In genomic region chr14:59754256-59754655, GRCh38 we compare ENCODE assay signal across 28 cellular contexts.
DNase-seq lines count a peak whose midpoint lies in the region; ATAC-seq, FAIRE-seq and TF ChIP-seq lines count a peak whose summit lies in the region.
"Had no signal": no experiment of that assay in that cellular context is flagged by ENCODE, and none has a peak within 500 bp of the region (broad histone marks: within the 10 kb centered on the region; RNA-seq: fewer than 3 reads in every experiment).

No MANE protein-coding gene starts in this region.

- H3K4me3 ChIP-seq in mammary epithelial cell (replicated peaks in 1 of 3; ENCODE audit: insufficient read depth in 1 of 3, low read depth in 2 of 3, low read length in 3 of 3) (no peak overlapping the region), astrocyte (ENCODE audit: insufficient read depth, low read depth, low read length) (no peak overlapping the region)
- H3K4me3 ChIP-seq: left lung, right lobe of liver, SJSA1, thoracic aorta, uterus had no signal

- DNase-seq in MCF 10A (ENCODE audit: unreplicated experiment) (no peak), mammary epithelial cell (no peak), astrocyte (ENCODE audit: low read depth) (peak; percentile 58), glutamatergic neuron (no peak), urothelium cell line (ENCODE audit: low spot score) (no peak), GDM1 (lab: John Stamatoyannopoulos, UW) (no peak), KG1 (lab: John Stamatoyannopoulos, UW) (no peak)
- DNase-seq: 8988T; activated B cell treated with CpG ODN at 0.5 μM for 24 hours; activated CD8-positive, alpha-beta memory T cell treated with anti-CD3 and anti-CD28 coated beads, Interleukin-2, amount 10 ng/mL, durations not matched to agents 7 days and 5 days; activated naive CD4-positive, alpha-beta T cell; activated T-cell treated with anti-CD3 and anti-CD28 coated beads, Interleukin-2, amount 50 U/mL, for 72 hours; brain microvascular endothelial cell; Calu3; DMS79; islet precursor cell; left lung; NCI-H2107; NCI-H774; right lobe of liver; stimulated activated CD4-positive, alpha-beta T cell treated with anti-CD3 and anti-CD28 coated beads, Interleukin-12 subunit alpha, Interleukin-12 subunit beta, amount 100 ng/mL, for 4 hours; stimulated activated CD4-positive, alpha-beta T cell treated with anti-CD3 and anti-CD28 coated beads, Interleukin-2, amount 100 ng/mL, for 48 hours; stimulated activated naive CD8-positive, alpha-beta T cell treated with anti-CD3 and anti-CD28 coated beads, Interleukin-15, amount 100 ng/mL, for 72 hours; uterus had no signal

- dilution Hi-C loops in mammary epithelial cell (cut with HindIII; ENCODE audit: low sequenced_read_pairs), result no loop called here

- H3K36me3 ChIP-seq in mammary epithelial cell (ENCODE audit: insufficient read depth, low read length) (no peaks in the 10 kb centered on the region), astrocyte (ENCODE audit: insufficient read depth, low read length) (no peaks in the 10 kb centered on the region)
- H3K36me3 ChIP-seq: brain microvascular endothelial cell, left lung, right lobe of liver, SJSA1, thoracic aorta, uterus had no signal

- no peaks in the 10 kb centered on the region for H3K9me3 Mint-ChIP-seq in MCF 10A (ENCODE audit: unreplicated experiment)
- H3K9me3 Mint-ChIP-seq in astrocyte (ENCODE audit: unreplicated experiment), result peaks cover 1% of the 10 kb centered on the region
- peaks cover 7% of the 10 kb centered on the region for H3K9me3 Mint-ChIP-seq in glutamatergic neuron (ENCODE audit: unreplicated experiment)
- H3K9me3 Mint-ChIP-seq: activated B cell treated with CpG ODN at 0.5 μM for 24 hours; activated T-cell treated with anti-CD3 and anti-CD28 coated beads, Interleukin-2, amount 50 U/mL, for 72 hours; stimulated activated naive CD8-positive, alpha-beta T cell treated with anti-CD3 and anti-CD28 coated beads, Interleukin-15, amount 100 ng/mL, for 72 hours had no signal

- POLR2A ChIA-PET in MCF 10A (lab: Yijun Ruan, JAX), result interaction anchor here (0.9 to 1.0 kb wide), 2 partner anchors 20 to 59 kb away, joined by 3 read pairs; no protein-coding TSS in a partner anchor

- no peaks in the 10 kb centered on the region for H3K79me2 ChIP-seq in mammary epithelial cell (ENCODE audit: insufficient read depth, low read length)
- no peaks in the 10 kb centered on the region for H3K79me2 ChIP-seq in astrocyte (ENCODE audit: insufficient read depth, low read length)

- WGBS in mammary epithelial cell (ENCODE audit: low coverage, missing lambda C conversion rate), result 71% methylated on average over 4 of the region's 4 CpGs

- FAIRE-seq in astrocyte (lab: Jason Lieb, UNC) (no peak), urothelium cell line (lab: Jason Lieb, UNC) (peak; percentile 63)
- FAIRE-seq: H1 had no signal

- H3K4me1 ChIP-seq in mammary epithelial cell (ENCODE audit: insufficient read depth, low read length) (no peaks in the 10 kb centered on the region), astrocyte (ENCODE audit: insufficient read depth, low read length) (no peaks in the 10 kb centered on the region)
- H3K4me1 ChIP-seq: left lung, right lobe of liver, SJSA1, uterus had no signal

- intact Hi-C loops in MCF 10A (cut with micrococcal nuclease) (no loop called here), mammary epithelial cell (cut with micrococcal nuclease) (no loop called here)

- no peak overlapping the region for H3K4me3 Mint-ChIP-seq in MCF 10A (ENCODE audit: unreplicated experiment)
- no peak overlapping the region for H3K4me3 Mint-ChIP-seq in astrocyte (ENCODE audit: unreplicated experiment)
- H3K4me3 Mint-ChIP-seq in glutamatergic neuron (ENCODE audit: unreplicated experiment), result peak overlapping the region; percentile 44
- H3K4me3 Mint-ChIP-seq: activated B cell treated with CpG ODN at 0.5 μM for 24 hours; activated CD8-positive, alpha-beta memory T cell treated with anti-CD3 and anti-CD28 coated beads, Interleukin-2, amount 10 ng/mL, durations not matched to agents 7 days and 5 days; activated T-cell treated with anti-CD3 and anti-CD28 coated beads, Interleukin-2, amount 50 U/mL, for 72 hours; stimulated activated naive CD8-positive, alpha-beta T cell treated with anti-CD3 and anti-CD28 coated beads, Interleukin-15, amount 100 ng/mL, for 72 hours had no signal

- ATAC-seq in HG03469 (IDR thresholded peaks at IDR 0.05; ENCODE audit: unreplicated experiment), result no peak
- ATAC-seq: activated CD8-positive, alpha-beta memory T cell treated with anti-CD3 and anti-CD28 coated beads, Interleukin-2, amount 10 ng/mL, durations not matched to agents 7 days and 5 days; activated T-cell treated with anti-CD3 and anti-CD28 coated beads, Interleukin-2, amount 50 U/mL, for 72 hours; left lung; right lobe of liver; stimulated activated naive CD8-positive, alpha-beta T cell treated with anti-CD3 and anti-CD28 coated beads, Interleukin-15, amount 100 ng/mL, for 72 hours had no signal

- no peaks in the 10 kb centered on the region for H3K4me1 Mint-ChIP-seq in MCF 10A (ENCODE audit: insufficient read depth, unreplicated experiment)
- peaks cover 9% of the 10 kb centered on the region for H3K4me1 Mint-ChIP-seq in astrocyte (ENCODE audit: low read depth, unreplicated experiment)
- peaks cover 42% of the 10 kb centered on the region for H3K4me1 Mint-ChIP-seq in glutamatergic neuron (ENCODE audit: low read depth, unreplicated experiment)
- H3K4me1 Mint-ChIP-seq: activated B cell treated with CpG ODN at 0.5 μM for 24 hours; activated CD8-positive, alpha-beta memory T cell treated with anti-CD3 and anti-CD28 coated beads, Interleukin-2, amount 10 ng/mL, durations not matched to agents 7 days and 5 days; stimulated activated naive CD8-positive, alpha-beta T cell treated with anti-CD3 and anti-CD28 coated beads, Interleukin-15, amount 100 ng/mL, for 72 hours had no signal

- H3K36me3 Mint-ChIP-seq in MCF 10A (ENCODE audit: insufficient read depth, unreplicated experiment) (no peaks in the 10 kb centered on the region), astrocyte (ENCODE audit: low read depth, unreplicated experiment) (no peaks in the 10 kb centered on the region), glutamatergic neuron (ENCODE audit: unreplicated experiment) (no peaks in the 10 kb centered on the region)
- H3K36me3 Mint-ChIP-seq: activated CD8-positive, alpha-beta memory T cell treated with anti-CD3 and anti-CD28 coated beads, Interleukin-2, amount 10 ng/mL, durations not matched to agents 7 days and 5 days had no signal

- H3K27ac ChIP-seq in mammary epithelial cell (ENCODE audit: insufficient read depth, low read depth, low read length) (no peak overlapping the region), astrocyte (ENCODE audit: low read depth, low read length) (no peak overlapping the region)
- H3K27ac ChIP-seq: brain microvascular endothelial cell, left lung, right lobe of liver, SJSA1, uterus had no signal

- H3K27me3 ChIP-seq in mammary epithelial cell (ENCODE audit: insufficient read depth, low read length) (no peaks in the 10 kb centered on the region), astrocyte (ENCODE audit: insufficient read depth, low read length) (no peaks in the 10 kb centered on the region)
- H3K27me3 ChIP-seq: brain microvascular endothelial cell, left lung, right lobe of liver, SJSA1, uterus had no signal

- H3K27me3 Mint-ChIP-seq in MCF 10A (ENCODE audit: insufficient read depth, unreplicated experiment) (no peaks in the 10 kb centered on the region), astrocyte (ENCODE audit: low read depth, unreplicated experiment) (peaks cover 3% of the 10 kb centered on the region), glutamatergic neuron (ENCODE audit: unreplicated experiment) (peaks cover 6% of the 10 kb centered on the region)
- H3K27me3 Mint-ChIP-seq: activated CD8-positive, alpha-beta memory T cell treated with anti-CD3 and anti-CD28 coated beads, Interleukin-2, amount 10 ng/mL, durations not matched to agents 7 days and 5 days had no signal

- TF ChIP-seq CTCF in MCF 10A (IDR thresholded peaks at IDR 0.05; ENCODE audit: unreplicated experiment) (no peak), mammary epithelial cell (conservative IDR thresholded peaks at IDR 0.05 in 1 of 2, IDR thresholded peaks at IDR 0.05 in 1 of 2; ENCODE audit: extremely low read depth in 1 of 2, insufficient read depth in 1 of 2, low read depth in 1 of 2, low read length in 2 of 2) (no peak), astrocyte (IDR thresholded peaks at IDR 0.05; ENCODE audit: insufficient read depth, low read depth, low read length) (no peak), glutamatergic neuron (IDR thresholded peaks at IDR 0.05; ENCODE audit: partially characterized antibody, unreplicated experiment) (no peak)

- CTCF ChIA-PET in MCF 10A (lab: Yijun Ruan, JAX), result interaction anchor here (0.6 to 1.0 kb wide), 2 partner anchors 309 to 430 kb away, joined by 3 to 5 read pairs; no protein-coding TSS in a partner anchor
- CTCF ChIA-PET in mammary epithelial cell (lab: Charles Lee; ENCODE audit: low non-redundant PET), result no interaction called here

- no peaks in the 10 kb centered on the region for H3K9me3 ChIP-seq in mammary epithelial cell (replicated peaks; ENCODE audit: insufficient read depth, low read length)
- H3K9me3 ChIP-seq in astrocyte (ENCODE audit: insufficient read depth, low read depth, low read length), result no peaks in the 10 kb centered on the region
- H3K9me3 ChIP-seq: left lung, right lobe of liver, SJSA1, thoracic aorta, uterus had no signal

- no peaks in the 10 kb centered on the region for H4K20me1 ChIP-seq in mammary epithelial cell (ENCODE audit: insufficient read depth, low read length)
- H4K20me1 ChIP-seq in astrocyte (ENCODE audit: insufficient read depth, low read length), result no peaks in the 10 kb centered on the region

- H2AFZ ChIP-seq in mammary epithelial cell (ENCODE audit: low read depth, low read length), result no peak overlapping the region
- H2AFZ ChIP-seq in astrocyte (ENCODE audit: low read depth, low read length), result no peak overlapping the region

- H3K9ac ChIP-seq in mammary epithelial cell (ENCODE audit: insufficient read depth, low read length), result no peak overlapping the region
- no peak overlapping the region for H3K9ac ChIP-seq in astrocyte (ENCODE audit: low read length)

- BruUV-seq in MCF 10A (replicated peaks; lab: Mats Ljungman, UMichigan) (no TSS peak), mammary epithelial cell (replicated peaks; lab: Mats Ljungman, UMichigan) (no TSS peak)

- H3K27ac Mint-ChIP-seq in MCF 10A (ENCODE audit: low read depth, unreplicated experiment) (peak overlapping the region; percentile 12), astrocyte (ENCODE audit: unreplicated experiment) (no peak overlapping the region), glutamatergic neuron (ENCODE audit: unreplicated experiment) (peak overlapping the region; percentile 84)
- H3K27ac Mint-ChIP-seq: activated B cell treated with CpG ODN at 0.5 μM for 24 hours; activated CD8-positive, alpha-beta memory T cell treated with anti-CD3 and anti-CD28 coated beads, Interleukin-2, amount 10 ng/mL, durations not matched to agents 7 days and 5 days; activated T-cell treated with anti-CD3 and anti-CD28 coated beads, Interleukin-2, amount 50 U/mL, for 72 hours; stimulated activated naive CD8-positive, alpha-beta T cell treated with anti-CD3 and anti-CD28 coated beads, Interleukin-15, amount 100 ng/mL, for 72 hours had no signal

- H3K4me2 ChIP-seq in mammary epithelial cell (ENCODE audit: insufficient read depth, low read depth, low read length) (no peak overlapping the region), astrocyte (ENCODE audit: low read length) (no peak overlapping the region)

- in situ Hi-C loops in mammary epithelial cell (cut with MboI; ENCODE audit: low sequenced_read_pairs in 2 of 2), result no loop called here
